8 cellular contexts compared by ENCODE assay signal in the genomic region with DNA sequence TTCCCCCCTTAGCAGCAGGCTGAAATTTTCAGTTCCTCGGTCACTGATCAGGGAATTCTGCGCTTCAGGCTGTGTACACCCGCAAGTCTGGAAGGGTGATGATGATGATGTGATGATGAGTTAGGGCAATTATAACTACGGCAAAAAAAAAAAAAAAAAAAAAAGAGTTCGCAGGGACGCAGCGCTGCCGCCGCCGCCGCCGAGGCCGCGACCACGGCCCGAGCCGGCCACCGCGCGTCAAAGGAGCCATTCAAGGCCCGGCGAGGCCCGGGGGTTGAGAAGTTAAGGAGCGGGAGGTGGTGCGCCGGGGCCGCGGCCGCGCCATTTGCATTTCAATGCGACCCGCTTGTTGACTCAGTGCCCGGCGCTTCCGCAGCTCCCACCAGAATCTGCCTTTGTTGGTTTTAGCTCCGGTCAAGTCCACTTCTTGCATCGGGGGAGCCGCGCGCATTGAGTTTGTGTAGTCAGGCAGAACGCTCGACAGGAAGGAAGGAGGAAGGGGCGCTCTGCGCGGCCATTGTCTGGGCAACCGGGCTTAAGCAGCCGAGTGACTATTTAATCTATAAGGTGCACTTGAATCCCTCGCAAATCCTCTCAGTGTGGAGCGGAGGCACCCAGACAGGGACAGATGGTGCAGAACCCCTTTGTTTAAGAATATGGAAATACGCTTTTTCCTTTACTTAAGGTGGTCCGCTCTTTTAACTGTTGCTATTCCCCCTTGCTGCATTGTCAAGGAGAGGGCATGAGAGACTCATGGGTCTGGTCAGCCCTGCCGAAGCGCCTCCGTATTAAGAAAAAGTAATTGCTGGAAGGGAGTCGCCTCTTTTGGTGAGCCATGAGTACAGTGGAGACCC.
DNase-seq lines count a peak whose midpoint lies in the region; ATAC-seq and TF ChIP-seq lines count a peak whose summit lies in the region.

No MANE protein-coding gene starts in this region.

- H3K27me3 ChIP-seq in neuronal stem cell (ENCODE audit: control insufficient read depth in 3 of 3, insufficient read depth in 3 of 3, low read depth in 1 of 3, low read length in 3 of 3) = peaks cover 0 to 16% (median 0%) of the 10 kb centered on the region in 3 experiments

- ATAC-seq in HG02642 (IDR thresholded peaks at IDR 0.05; ENCODE audit: poor library complexity, unreplicated experiment) (peak; percentile 65), Right ventricle myocardium inferior (peak; percentile 77), GM21576 (IDR thresholded peaks at IDR 0.05; ENCODE audit: unreplicated experiment) (no peak)
- peak; percentile 55 for ATAC-seq in activated naive CD8-positive, alpha-beta T cell treated with anti-CD3 and anti-CD28 coated beads, Interleukin-2, amount 50 U/mL, for 24 hours

- H3K4me1 Mint-ChIP-seq in activated naive CD8-positive, alpha-beta T cell treated with anti-CD3 and anti-CD28 coated beads, Interleukin-2, amount 50 U/mL, for 24 hours = peaks cover 19% of the 10 kb centered on the region

- peaks cover 2% of the 10 kb centered on the region for H3K36me3 Mint-ChIP-seq in activated naive CD8-positive, alpha-beta T cell treated with anti-CD3 and anti-CD28 coated beads, Interleukin-2, amount 50 U/mL, for 24 hours (ENCODE audit: low read depth)

- H4K8ac ChIP-seq in neuronal stem cell (ENCODE audit: low read depth, low read length) = no peak overlapping the region

- intact Hi-C loops in Right ventricle myocardium inferior (cut with DNase I) = loop anchor here (2.0 kb wide), 1 partner anchor 109 kb away; the partner anchor contains the start of gene SPRY1

- no CpG with 5 or more reads among the region's 55 CpGs for WGBS in neuronal stem cell (ENCODE audit: extremely low coverage in 2 of 2, insufficient read length in 2 of 2, insufficient replicate concordance in 1 of 2), 2 donors

- peak overlapping the region; percentile 30 for H3K9ac ChIP-seq in neuronal stem cell (ENCODE audit: low read depth, low read length, poor library complexity)

- H2BK5ac ChIP-seq in neuronal stem cell (ENCODE audit: low read length) = no peak overlapping the region

- H4K91ac ChIP-seq in neuronal stem cell (ENCODE audit: low read depth, low read length, poor library complexity) = no peak overlapping the region

- H3K23ac ChIP-seq in neuronal stem cell (ENCODE audit: low read depth, low read length, poor library complexity) = no peak overlapping the region

- H2BK12ac ChIP-seq in neuronal stem cell (ENCODE audit: low read length) = no peak overlapping the region

- H3K4ac ChIP-seq in neuronal stem cell (ENCODE audit: low read length) = no peak overlapping the region

- H2AFZ ChIP-seq in neuronal stem cell (ENCODE audit: low read length) = peak overlapping the region; percentile 81

- peak overlapping the region; percentile 81 for H3K18ac ChIP-seq in neuronal stem cell (ENCODE audit: low read length)

- peaks cover under 1% of the 10 kb centered on the region for H3K9me3 Mint-ChIP-seq in activated naive CD8-positive, alpha-beta T cell treated with anti-CD3 and anti-CD28 coated beads, Interleukin-2, amount 50 U/mL, for 24 hours

- H3K4me3 ChIP-seq in GM12875 (ENCODE audit: low read depth, low read length) (peak overlapping the region; percentile 18), neuronal stem cell (ENCODE audit: low read length in 2 of 2) (peak overlapping the region; percentile 47 to 74)

- TF ChIP-seq CTCF in GM12875 (IDR thresholded peaks at IDR 0.05; ENCODE audit: borderline replicate concordance, insufficient read depth, low read depth, low read length) = no peak

- peak overlapping the region; percentile 72 for H3K4me2 ChIP-seq in neuronal stem cell (ENCODE audit: insufficient read depth, low read length, poor library complexity, severe bottlenecking)

- peak overlapping the region; percentile 87 for H3K27ac Mint-ChIP-seq in activated naive CD8-positive, alpha-beta T cell treated with anti-CD3 and anti-CD28 coated beads, Interleukin-2, amount 50 U/mL, for 24 hours

- no peak overlapping the region for H3K14ac ChIP-seq in neuronal stem cell (ENCODE audit: low read length)

- H3K27ac ChIP-seq in neuronal stem cell (replicated peaks; ENCODE audit: low read length) = no peak overlapping the region

- H2BK120ac ChIP-seq in neuronal stem cell (ENCODE audit: low read depth, low read length) = no peak overlapping the region

- peaks cover 36% of the 10 kb centered on the region for H3K27me3 Mint-ChIP-seq in activated naive CD8-positive, alpha-beta T cell treated with anti-CD3 and anti-CD28 coated beads, Interleukin-2, amount 50 U/mL, for 24 hours

- H3K79me1 ChIP-seq in neuronal stem cell (ENCODE audit: low read depth, low read length) = no peaks in the 10 kb centered on the region

- peaks cover 0 to 19% of the 10 kb centered on the region in 2 donors for H3K9me3 ChIP-seq in neuronal stem cell (replicated peaks in 1 of 2; ENCODE audit: control insufficient read depth in 2 of 2, insufficient read depth in 1 of 2, low read depth in 1 of 2, low read length in 2 of 2)

- DNase-seq in NCI-H510A (lab: John Stamatoyannopoulos, UW) = peak; percentile 83
- DNase-seq in activated naive CD8-positive, alpha-beta T cell treated with anti-CD3 and anti-CD28 coated beads, Interleukin-2, amount 50 U/mL, for 24 hours = peak; percentile 52
- peak; percentile 84 for DNase-seq in Right ventricle myocardium inferior (ENCODE audit: missing footprints)
- peak; percentile 82 for DNase-seq in neuronal stem cell (ENCODE audit: low spot score)
- DNase-seq in OCI-M2 (lab: John Stamatoyannopoulos, UW; ENCODE audit: unreplicated experiment) = no peak

- H3K36me3 ChIP-seq in neuronal stem cell (replicated peaks in 1 of 2; ENCODE audit: control insufficient read depth in 2 of 2, insufficient read depth in 2 of 2, low read length in 2 of 2) = no peaks in the 10 kb centered on the region

- peaks cover 2 to 24% of the 10 kb centered on the region in 2 donors for H3K4me1 ChIP-seq in neuronal stem cell (ENCODE audit: control insufficient read depth in 2 of 2, insufficient read depth in 1 of 2, low read depth in 1 of 2, low read length in 2 of 2)

- peak overlapping the region; percentile 84 for H3K4me3 Mint-ChIP-seq in activated naive CD8-positive, alpha-beta T cell treated with anti-CD3 and anti-CD28 coated beads, Interleukin-2, amount 50 U/mL, for 24 hours

- no peak overlapping the region for H2BK15ac ChIP-seq in neuronal stem cell (ENCODE audit: low read length)

- H2AK5ac ChIP-seq in neuronal stem cell (ENCODE audit: low read depth, low read length) = no peak overlapping the region
